15 cellular contexts compared by ENCODE assay signal in the genomic region with DNA sequence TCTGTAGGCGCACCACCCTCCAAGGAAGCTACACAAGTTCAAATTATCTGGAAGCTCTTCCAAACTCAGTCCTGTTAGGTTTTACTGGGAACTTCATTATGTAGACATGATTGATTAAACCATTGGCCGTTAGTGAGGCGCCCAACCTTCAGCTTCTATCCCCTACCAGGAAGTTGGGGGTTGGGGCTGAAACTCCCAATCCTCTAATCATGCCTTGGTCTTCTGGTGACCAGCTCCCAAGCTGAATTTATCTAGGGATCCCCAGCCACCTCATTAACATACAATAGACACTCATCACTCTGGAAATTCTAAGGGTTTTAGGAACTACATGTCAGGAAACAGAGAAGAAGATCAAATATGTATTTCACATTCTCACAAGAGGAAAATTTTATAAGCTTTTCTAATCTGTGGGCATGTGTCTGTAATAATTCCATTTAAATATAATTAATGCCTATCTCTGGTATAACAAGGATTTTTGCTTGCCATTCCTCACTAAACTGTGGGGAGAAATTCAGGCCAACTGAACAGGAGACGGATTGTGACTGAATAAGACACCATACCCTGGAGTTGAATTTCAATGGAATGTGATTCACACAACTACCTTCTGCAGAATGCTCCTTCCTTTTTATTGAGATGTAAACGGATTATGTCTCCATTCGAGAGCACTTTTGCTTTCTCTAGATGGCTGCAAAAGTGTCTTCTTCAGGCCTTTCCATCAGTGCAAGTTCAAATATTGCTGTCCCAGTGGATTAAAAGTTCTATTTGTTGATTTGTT.
DNase-seq lines count a peak whose midpoint lies in the region; ATAC-seq and TF ChIP-seq lines count a peak whose summit lies in the region.
"Had no signal": no experiment of that assay in that cellular context is flagged by ENCODE, and none has a peak within 500 bp of the region (broad histone marks: within the 10 kb centered on the region; RNA-seq: fewer than 3 reads in every experiment).

No MANE protein-coding gene starts in this region.

- peak overlapping the region; percentile 24 for H3K4me2 ChIP-seq in H9 (ENCODE audit: insufficient read depth, insufficient read length, low read length)
- no peak overlapping the region for H3K4me2 ChIP-seq in mesendoderm (ENCODE audit: low read length)
- H3K4me2 ChIP-seq: BLaER1 treated with 17β-estradiol and CSF1 and Interleukin-3, amounts not matched to agents 10 nM and 100 nM had no signal

- TF ChIP-seq CTCF in H9 (conservative IDR thresholded peaks at IDR 0.05) (no peak), WTC11 (IDR thresholded peaks at IDR 0.05) (no peak), esophagus muscularis mucosa (IDR thresholded peaks at IDR 0.05) (no peak), GM10248 (IDR thresholded peaks at IDR 0.05; ENCODE audit: control extremely low read depth, extremely low read depth, low read depth, missing control alignments) (no peak)

- H4K8ac ChIP-seq in H9 (replicated peaks; ENCODE audit: insufficient read length, low read depth, low read length) (no peak overlapping the region), mesendoderm (ENCODE audit: low read depth, low read length) (no peak overlapping the region)

- no peaks in the 10 kb centered on the region for H3K27me3 ChIP-seq in H9 (ENCODE audit: insufficient read depth, low read length)
- no peaks in the 10 kb centered on the region for H3K27me3 ChIP-seq in esophagus muscularis mucosa
- no peaks in the 10 kb centered on the region for H3K27me3 ChIP-seq in mesendoderm (ENCODE audit: insufficient read depth, low read length, poor library complexity)
- H3K27me3 ChIP-seq: BLaER1 treated with 17β-estradiol and CSF1 and Interleukin-3, amounts not matched to agents 10 nM and 100 nM had no signal

- CTCF ChIA-PET in WTC11 (lab: Charles Lee): no interaction called here
- CTCF ChIA-PET in activated CD8-positive, alpha-beta memory T cell treated with anti-CD3 and anti-CD28 coated beads, Interleukin-2, amount 10 ng/mL, durations not matched to agents 7 days and 5 days (lab: Charles Lee): no interaction called here
- CTCF ChIA-PET in GM10248 (lab: Yijun Ruan, JAX): interaction anchor here (0.9 kb wide), 1 partner anchor 15 kb away, joined by 4 read pairs; no protein-coding TSS in a partner anchor

- H3K36me3 Mint-ChIP-seq in H9 (ENCODE audit: insufficient read depth in 1 of 3, low read depth in 3 of 3) (peaks cover 4 to 7% (median 6%) of the 10 kb centered on the region in 3 experiments; a peak in 4 of 7 replicates), WTC11 (peaks cover 2% of the 10 kb centered on the region)
- no peaks in the 10 kb centered on the region for H3K36me3 Mint-ChIP-seq in activated CD8-positive, alpha-beta memory T cell treated with anti-CD3 and anti-CD28 coated beads, Interleukin-2, amount 10 ng/mL, durations not matched to agents 7 days and 5 days
- H3K36me3 Mint-ChIP-seq: CD8-positive, alpha-beta T cell had no signal

- H4K91ac ChIP-seq in H9 (ENCODE audit: insufficient read length, low read depth, low read length): no peak overlapping the region

- TF ChIP-seq POLR2A in esophagus muscularis mucosa (IDR thresholded peaks at IDR 0.05; ENCODE audit: low read depth): no peak

- H3K4me1 Mint-ChIP-seq in H9 (peaks cover 65% of the 10 kb centered on the region in 2 experiments), WTC11 (peaks cover 84% of the 10 kb centered on the region)
- H3K4me1 Mint-ChIP-seq in activated CD8-positive, alpha-beta memory T cell treated with anti-CD3 and anti-CD28 coated beads, Interleukin-2, amount 10 ng/mL, durations not matched to agents 7 days and 5 days: no peaks in the 10 kb centered on the region
- H3K4me1 Mint-ChIP-seq: B cell had no signal

- H3T11ph ChIP-seq in H9 (ENCODE audit: low read length): no peak overlapping the region

- H3K4ac ChIP-seq in H9 (ENCODE audit: low read depth, low read length): no peak overlapping the region
- H3K4ac ChIP-seq in mesendoderm (ENCODE audit: low read depth, low read length): no peak overlapping the region

- no peaks in the 10 kb centered on the region for H3K79me1 ChIP-seq in H9 (ENCODE audit: insufficient read depth, low read depth, low read length, poor library complexity, severe bottlenecking)
- H3K79me1 ChIP-seq in mesendoderm (ENCODE audit: low read length): no peaks in the 10 kb centered on the region

- H3K4me3 ChIP-seq in esophagus muscularis mucosa (no peak overlapping the region), mesendoderm (ENCODE audit: low read length) (no peak overlapping the region)
- H3K4me3 ChIP-seq: BLaER1 treated with 17β-estradiol and CSF1 and Interleukin-3, amounts not matched to agents 10 nM and 100 nM; GM12878 had no signal

- H2BK120ac ChIP-seq in H9 (ENCODE audit: low read depth, low read length, poor library complexity, severe bottlenecking) (no peak overlapping the region), mesendoderm (ENCODE audit: low read depth, low read length) (peak overlapping the region; percentile 7)

- no peak for TF ChIP-seq EP300 in esophagus muscularis mucosa (IDR thresholded peaks at IDR 0.05)

- H2AK5ac ChIP-seq in H9 (ENCODE audit: insufficient read length, low read length) (no peak overlapping the region), mesendoderm (ENCODE audit: low read length) (no peak overlapping the region)

- H3K36me3 ChIP-seq in esophagus muscularis mucosa (no peaks in the 10 kb centered on the region), mesendoderm (ENCODE audit: control insufficient read depth, insufficient read depth, low read length) (no peaks in the 10 kb centered on the region)
- H3K36me3 ChIP-seq: BLaER1 treated with 17β-estradiol and CSF1 and Interleukin-3, amounts not matched to agents 10 nM and 100 nM had no signal

- H3K9me3 Mint-ChIP-seq in H9 (no peaks in the 10 kb centered on the region; a peak in 1 of 5 replicates), WTC11 (peaks cover 17% of the 10 kb centered on the region)
- no peaks in the 10 kb centered on the region for H3K9me3 Mint-ChIP-seq in activated CD8-positive, alpha-beta memory T cell treated with anti-CD3 and anti-CD28 coated beads, Interleukin-2, amount 10 ng/mL, durations not matched to agents 7 days and 5 days (ENCODE audit: low read depth)

- H3K27ac ChIP-seq in H9 (ENCODE audit: insufficient read length, low read depth, low read length) (no peak overlapping the region), esophagus muscularis mucosa (replicated peaks in 1 of 4) (no peak overlapping the region), mesendoderm (ENCODE audit: low read depth, low read length) (peak overlapping the region; percentile 17)
- H3K27ac ChIP-seq: BLaER1 treated with 17β-estradiol and CSF1 and Interleukin-3, amounts not matched to agents 10 nM and 100 nM had no signal

- H3K23ac ChIP-seq in H9 (ENCODE audit: insufficient read length, low read depth, low read length) (no peak overlapping the region), mesendoderm (ENCODE audit: low read length) (no peak overlapping the region)

- no peak overlapping the region for H2BK5ac ChIP-seq in H9 (ENCODE audit: insufficient read length, low read length)
- H2BK5ac ChIP-seq in mesendoderm (ENCODE audit: low read length): no peak overlapping the region

- H3K4me1 ChIP-seq in H9 (ENCODE audit: insufficient read depth, low read length) (peaks cover 19% of the 10 kb centered on the region; the same call in 1 of the 2 replicates), esophagus muscularis mucosa (no peaks in the 10 kb centered on the region), mesendoderm (ENCODE audit: control insufficient read depth, low read depth, low read length) (peaks cover 10% of the 10 kb centered on the region)
- H3K4me1 ChIP-seq: BLaER1 treated with 17β-estradiol and CSF1 and Interleukin-3, amounts not matched to agents 10 nM and 100 nM had no signal

- POLR2A ChIA-PET in WTC11 (lab: Charles Lee): no interaction called here
- POLR2A ChIA-PET in GM10248 (lab: Yijun Ruan, JAX): no interaction called here

- no peak for DNase-seq in H9
- no peak for DNase-seq in WTC11 (ENCODE audit: low spot score)
- peak; percentile 31 for DNase-seq in esophagus muscularis mucosa (ENCODE audit: extremely low spot score)
- DNase-seq in mesendoderm: peak; percentile 92
- no peak for DNase-seq in sciatic nerve (ENCODE audit: low spot score)
- no peak for DNase-seq in activated CD8-positive, alpha-beta memory T cell treated with anti-CD3 and anti-CD28 coated beads, Interleukin-2, amount 10 ng/mL, durations not matched to agents 7 days and 5 days
- DNase-seq in GM10248 (ENCODE audit: extremely low spot score): no peak
- DNase-seq: Calu3; CD8-positive, alpha-beta T cell; DMS79 treated with DMSO at 0.1 percent for 48 hours; GF-D8; HCEC 1CT had no signal

- no peak overlapping the region for H3K56ac ChIP-seq in H9 (ENCODE audit: insufficient read length, low read depth, low read length)
- H3K56ac ChIP-seq in mesendoderm (ENCODE audit: low read length): peak overlapping the region; percentile 30

- H2BK15ac ChIP-seq in H9 (ENCODE audit: low read depth, low read length) (no peak overlapping the region), mesendoderm (replicated peaks; ENCODE audit: low read depth) (no peak overlapping the region)

- H4K5ac ChIP-seq in H9 (ENCODE audit: insufficient read length, low read depth, low read length): no peak overlapping the region
- H4K5ac ChIP-seq in mesendoderm (ENCODE audit: low read length): no peak overlapping the region

- no peak overlapping the region for H2AFZ ChIP-seq in H9 (ENCODE audit: low read length)

- H3K79me2 ChIP-seq in H9 (ENCODE audit: insufficient read depth, low read length) (no peaks in the 10 kb centered on the region), mesendoderm (ENCODE audit: control insufficient read depth, insufficient read depth, low read length) (no peaks in the 10 kb centered on the region)

- no peaks in the 10 kb centered on the region for H4K20me1 ChIP-seq in H9 (ENCODE audit: control insufficient read depth, insufficient read depth, insufficient read length)
- H4K20me1 ChIP-seq: BLaER1 treated with 17β-estradiol and CSF1 and Interleukin-3, amounts not matched to agents 10 nM and 100 nM had no signal

- WGBS in H9 (ENCODE audit: extremely low coverage, insufficient read length, low lambda C conversion rate): no CpG with 5 or more reads among the region's 6 CpGs
- WGBS in esophagus muscularis mucosa: 71% methylated on average over 6 of the region's 6 CpGs
- no CpG with 5 or more reads among the region's 6 CpGs for WGBS in mesendoderm (ENCODE audit: extremely low coverage, insufficient coverage, low lambda C conversion rate)

- no peak overlapping the region for H3K14ac ChIP-seq in H9 (ENCODE audit: insufficient read depth, low read length)

- no peaks in the 10 kb centered on the region for H3K9me3 ChIP-seq in H9 (ENCODE audit: control insufficient read depth, low read depth, low read length)
- H3K9me3 ChIP-seq in esophagus muscularis mucosa: no peaks in the 10 kb centered on the region
- H3K9me3 ChIP-seq: BLaER1 treated with 17β-estradiol and CSF1 and Interleukin-3, amounts not matched to agents 10 nM and 100 nM had no signal

- no peak overlapping the region for H3K9ac ChIP-seq in H9 (ENCODE audit: extremely low read depth, insufficient read length, low read length)
- no peak overlapping the region for H3K9ac ChIP-seq in mesendoderm (ENCODE audit: low read length)
- H3K9ac ChIP-seq: BLaER1 treated with 17β-estradiol and CSF1 and Interleukin-3, amounts not matched to agents 10 nM and 100 nM had no signal

- no peak overlapping the region for H2BK12ac ChIP-seq in H9 (ENCODE audit: insufficient read length, low read depth, low read length)

- no peak overlapping the region for H3K18ac ChIP-seq in H9 (ENCODE audit: insufficient read length, low read depth, low read length)
- H3K18ac ChIP-seq in mesendoderm (ENCODE audit: low read length): peak overlapping the region; percentile 39

- H3K4me3 Mint-ChIP-seq in H9 (peak overlapping the region in 1 of 2 experiments; percentile 28; a peak in 1 of 5 replicates), WTC11 (peak overlapping the region; percentile 31)
- no peak overlapping the region for H3K4me3 Mint-ChIP-seq in activated CD8-positive, alpha-beta memory T cell treated with anti-CD3 and anti-CD28 coated beads, Interleukin-2, amount 10 ng/mL, durations not matched to agents 7 days and 5 days
- H3K4me3 Mint-ChIP-seq: B cell; CD8-positive, alpha-beta T cell had no signal

- no peak overlapping the region for H2BK20ac ChIP-seq in H9 (ENCODE audit: low read depth, low read length, poor library complexity, severe bottlenecking)

- H3K23me2 ChIP-seq in H9 (ENCODE audit: insufficient read length, low read depth, low read length, poor library complexity, severe bottlenecking): no peaks in the 10 kb centered on the region

- intact Hi-C loops in esophagus muscularis mucosa (cut with DNase I) (no loop called here), sciatic nerve (cut with DNase I) (no loop called here)

- H3K27me3 Mint-ChIP-seq in H9 (ENCODE audit: low read depth): no peaks in the 10 kb centered on the region
- no peaks in the 10 kb centered on the region for H3K27me3 Mint-ChIP-seq in WTC11 (ENCODE audit: low read depth)
- H3K27me3 Mint-ChIP-seq in activated CD8-positive, alpha-beta memory T cell treated with anti-CD3 and anti-CD28 coated beads, Interleukin-2, amount 10 ng/mL, durations not matched to agents 7 days and 5 days: no peaks in the 10 kb centered on the region
- H3K27me3 Mint-ChIP-seq: B cell had no signal

- H3K27ac Mint-ChIP-seq in H9 (peak overlapping the region; percentile 56 to 82 (median 65); a peak in 6 of 7 replicates), WTC11 (peak overlapping the region; percentile 95)
- H3K27ac Mint-ChIP-seq in activated CD8-positive, alpha-beta memory T cell treated with anti-CD3 and anti-CD28 coated beads, Interleukin-2, amount 10 ng/mL, durations not matched to agents 7 days and 5 days: no peak overlapping the region
- H3K27ac Mint-ChIP-seq: B cell; CD8-positive, alpha-beta T cell had no signal

- ATAC-seq in WTC11: peak; percentile 39
- ATAC-seq in sciatic nerve: no peak
- ATAC-seq in activated CD8-positive, alpha-beta memory T cell treated with anti-CD3 and anti-CD28 coated beads, Interleukin-2, amount 10 ng/mL, durations not matched to agents 7 days and 5 days: no peak
- ATAC-seq: CD8-positive, alpha-beta T cell; GM12878 had no signal

Comparison
In these comparisons a context has a peak if more than half of its experiments do, and no peak if none do; other contexts are left out.
1. DNase-seq: peak in esophagus muscularis mucosa (single experiment) and mesendoderm (single experiment); none in H9 (single experiment), WTC11 (single experiment), sciatic nerve (single experiment), activated CD8-positive, alpha-beta memory T cell treated with anti-CD3 and anti-CD28 coated beads, Interleukin-2, amount 10 ng/mL, durations not matched to agents 7 days and 5 days (single experiment) and GM10248 (single experiment).